In genomic region chr2:64607381-64607780, GRCh38 we compare ENCODE assay signal across 8 cellular contexts. TPM values are rescaled to one million over a fixed set of nuclear protein-coding genes. Genes with fewer than 3 reads are reported as not detected.
A peak's percentile ranks its signal among the peaks of the same experiment; 100 is the strongest.
DNase-seq lines count a peak whose midpoint lies in the region; ATAC-seq, FAIRE-seq and TF ChIP-seq lines count a peak whose summit lies in the region.
"Had no signal": no experiment of that assay in that cellular context is flagged by ENCODE, and none has a peak within 500 bp of the region (broad histone marks: within the 10 kb centered on the region; RNA-seq: fewer than 3 reads in every experiment).

No MANE protein-coding gene starts in this region.

- FAIRE-seq in GM12878 (lab: Jason Lieb, UNC) = no peak

- SMC1A ChIA-PET in GM12878 (lab: Charles Lee; ENCODE audit: uncharacterized antibody, unreplicated experiment) = interaction anchor here (0.7 to 4.9 kb wide), 46 partner anchors 11 to 311 kb away, joined by 3 to 48 read pairs (median 4); partner anchors contain the start of gene AFTPH

- H3K4me3 ChIP-seq in CD4-positive, alpha-beta memory T cell (ENCODE audit: low read length in 2 of 2) = peak overlapping the region in 1 of 2 donors; percentile 67
- H3K4me3 ChIP-seq in GM12878 (peak overlapping the region; percentile 56; the same call in 1 of the 2 replicates), neural progenitor cell (no peak overlapping the region)

- peaks cover 28% of the 10 kb centered on the region for H3F3A ChIP-seq in neural progenitor cell (ENCODE audit: low read depth)

- H3K27me3 Mint-ChIP-seq in CD4-positive, alpha-beta memory T cell = no peaks in the 10 kb centered on the region
- H3K27me3 Mint-ChIP-seq in IgD-negative memory B cell (no peaks in the 10 kb centered on the region), neural progenitor cell (ENCODE audit: insufficient read depth, low read depth) (peaks cover 21% of the 10 kb centered on the region)

- H4K20me1 ChIP-seq in GM12878 (ENCODE audit: control insufficient read depth, insufficient read depth) (no peaks in the 10 kb centered on the region), neural progenitor cell (ENCODE audit: low read depth) (no peaks in the 10 kb centered on the region)

- H3K4me1 ChIP-seq in CD4-positive, alpha-beta memory T cell (ENCODE audit: insufficient read depth, low read length) = peaks cover 38% of the 10 kb centered on the region
- H3K4me1 ChIP-seq in GM12878 (ENCODE audit: control insufficient read depth, insufficient read depth, low read length) (peaks cover 30% of the 10 kb centered on the region), neural progenitor cell (peaks cover 23% of the 10 kb centered on the region)

- peak overlapping the region; percentile 61 to 94 (median 88) for H3K27ac Mint-ChIP-seq in CD4-positive, alpha-beta memory T cell
- H3K27ac Mint-ChIP-seq in IgD-negative memory B cell = peak overlapping the region; percentile 88 to 92 (median 92)
- H3K27ac Mint-ChIP-seq in neural progenitor cell = peak overlapping the region; percentile 21

- POLR2A ChIA-PET in CD4-positive, alpha-beta memory T cell (lab: Charles Lee; ENCODE audit: partially characterized antibody) = interaction anchor here (0.6 to 5.2 kb wide), 14 partner anchors 8 to 523 kb away, joined by 3 to 63 read pairs (median 6); partner anchors contain the start of genes AFTPH, CEP68 and SERTAD2
- POLR2A ChIA-PET in GM12878 (lab: Charles Lee) = interaction anchor here (0.6 to 4.9 kb wide), 27 partner anchors 10 to 405 kb away, joined by 3 to 30 read pairs (median 4); partner anchors contain the start of gene SERTAD2
- POLR2A ChIA-PET in HEK293T (lab: Yijun Ruan, JAX) = interaction anchor here (1.0 to 2.2 kb wide), 5 partner anchors 9 to 252 kb away, joined by 3 to 6 read pairs (median 4); partner anchors contain the start of gene SERTAD2

- CTCF ChIA-PET in CD4-positive, alpha-beta memory T cell (lab: Charles Lee; ENCODE audit: partially characterized antibody) = interaction anchor here (0.6 to 5.7 kb wide), 22 partner anchors 9 to 523 kb away, joined by 3 to 54 read pairs (median 5); partner anchors contain the start of genes AFTPH, RAB1A and SERTAD2
- CTCF ChIA-PET in GM12878 (lab: Yijun Ruan, JAX) = interaction anchor here (0.8 to 5.7 kb wide), 34 partner anchors 9 to 279 kb away, joined by 3 to 37 read pairs (median 6); partner anchors contain the start of genes AFTPH and SERTAD2
- CTCF ChIA-PET in HEK293T (lab: Yijun Ruan, JAX) = interaction anchor here (0.8 kb wide), 1 partner anchor 9 kb away, joined by 3 read pairs; no protein-coding TSS in a partner anchor

- H3K27ac ChIP-seq in CD4-positive, alpha-beta memory T cell (ENCODE audit: low read depth, low read length) = no peak overlapping the region
- peak overlapping the region; percentile 95 for H3K27ac ChIP-seq in GM12878 (ENCODE audit: control insufficient read depth, insufficient read depth)
- H3K27ac ChIP-seq in neural progenitor cell = no peak overlapping the region

- intact Hi-C loops in CD4-positive, alpha-beta memory T cell (cut with micrococcal nuclease) = loop anchor here (1.0 to 10.0 kb wide), 6 partner anchors 37 to 463 kb away; partner anchors contain the start of genes AFTPH, CEP68, PELI1 and SERTAD2
- intact Hi-C loops in GM12878 (cut with micrococcal nuclease; ENCODE audit: unreplicated experiment) (loop anchor here (2.0 to 5.0 kb wide), 3 partner anchors 25 to 255 kb away; no protein-coding TSS in a partner anchor), posterior vena cava (cut with DNase I) (no loop called here)

- in situ Hi-C loops in GM12878 (cut with MboI) = no loop called here
- in situ Hi-C loops in G401 (cut with HindIII; ENCODE audit: low sequenced_read_pairs) = no loop called here

- 36% methylated on average over 7 of the region's 7 CpGs for WGBS in GM12878 (ENCODE audit: insufficient coverage, insufficient replicate concordance, low lambda C conversion rate, missing lambda C conversion rate)

- H3K9me3 Mint-ChIP-seq in CD4-positive, alpha-beta memory T cell = no peaks in the 10 kb centered on the region
- H3K9me3 Mint-ChIP-seq in IgD-negative memory B cell = no peaks in the 10 kb centered on the region
- H3K9me3 Mint-ChIP-seq in neural progenitor cell = peaks cover 10% of the 10 kb centered on the region

- TF ChIP-seq CTCF in GM12878 (IDR thresholded peaks at IDR 0.05 in 2 of 3, conservative IDR thresholded peaks at IDR 0.05 in 1 of 3; ENCODE audit: control insufficient read depth in 2 of 3, extremely low read depth in 1 of 3, insufficient read depth in 1 of 3, low read depth in 3 of 3, low read length in 3 of 3) (no peak), neural progenitor cell (IDR thresholded peaks at IDR 0.05) (no peak)

- RAD21 ChIA-PET in GM12878 (lab: Charles Lee; ENCODE audit: unreplicated experiment) = interaction anchor here (0.6 to 5.3 kb wide), 39 partner anchors 9 to 465 kb away, joined by 3 to 73 read pairs (median 5); partner anchors contain the start of genes AFTPH and SERTAD2

- no peaks in the 10 kb centered on the region for H3K27me3 ChIP-seq in CD4-positive, alpha-beta memory T cell (ENCODE audit: insufficient read depth, low read length)
- H3K27me3 ChIP-seq in GM12878 (replicated peaks in 1 of 2; ENCODE audit: control insufficient read depth in 2 of 2, insufficient read depth in 2 of 2, low read length in 1 of 2) = no peaks in the 10 kb centered on the region
- no peaks in the 10 kb centered on the region for H3K27me3 ChIP-seq in neural progenitor cell

- no peak for DNase-seq in CD4-positive, alpha-beta memory T cell
- DNase-seq in GM12878 (ENCODE audit: low read depth, low spot score) (no peak), neural progenitor cell (ENCODE audit: low spot score) (no peak), G401 (ENCODE audit: low spot score) (no peak), posterior vena cava (ENCODE audit: low spot score) (no peak), HEK293T (ENCODE audit: extremely low spot score) (no peak)
- DNase-seq: HCEC 1CT had no signal

- no peaks in the 10 kb centered on the region for H3K9me3 ChIP-seq in CD4-positive, alpha-beta memory T cell (ENCODE audit: control insufficient read depth in 1 of 2, low read length in 2 of 2)
- H3K9me3 ChIP-seq in GM12878 (replicated peaks; ENCODE audit: control insufficient read depth, insufficient read depth, low read length) (no peaks in the 10 kb centered on the region; the same call in 2 of the 3 replicates), neural progenitor cell (ENCODE audit: low read depth) (no peaks in the 10 kb centered on the region)

- peaks cover 10 to 33% (median 22%) of the 10 kb centered on the region in 4 donors for H3K4me1 Mint-ChIP-seq in CD4-positive, alpha-beta memory T cell
- peaks cover 7 to 17% (median 12%) of the 10 kb centered on the region in 3 donors for H3K4me1 Mint-ChIP-seq in IgD-negative memory B cell
- H3K4me1 Mint-ChIP-seq in neural progenitor cell = peaks cover 11% of the 10 kb centered on the region

- H3K9ac ChIP-seq in GM12878 (ENCODE audit: control insufficient read depth, insufficient read depth, low read length) (peak overlapping the region; percentile 81; the same call in 1 of the 2 replicates), neural progenitor cell (no peak overlapping the region)

- no peak for TF ChIP-seq POLR2A in GM12878 (IDR thresholded peaks at IDR 0.05; ENCODE audit: low read depth, low read length)

- no peak for TF ChIP-seq EP300 in GM12878 (IDR thresholded peaks at IDR 0.05; ENCODE audit: borderline replicate concordance in 1 of 2, control insufficient read depth in 1 of 2, low read depth in 2 of 2, low read length in 2 of 2)

- peak overlapping the region; percentile 77 to 86 (median 84) for H3K4me3 Mint-ChIP-seq in CD4-positive, alpha-beta memory T cell
- H3K4me3 Mint-ChIP-seq in IgD-negative memory B cell (peak overlapping the region; percentile 81 to 95 (median 94)), neural progenitor cell (no peak overlapping the region)

- BruUV-seq in GM12878 (replicated peaks; lab: Mats Ljungman, UMichigan) = no TSS peak

- ATAC-seq in GM12878 = no peak

- no peaks in the 10 kb centered on the region for H3K79me2 ChIP-seq in GM12878 (ENCODE audit: control insufficient read depth, insufficient read depth, low read length)
- H3K79me2 ChIP-seq in neural progenitor cell (ENCODE audit: low read depth) = no peaks in the 10 kb centered on the region

- H3K4me2 ChIP-seq in GM12878 (ENCODE audit: control insufficient read depth, insufficient read depth) (peak overlapping the region; percentile 95), neural progenitor cell (peak overlapping the region; percentile 2)

- TF ChIP-seq RAD21 in GM12878 (IDR thresholded peaks at IDR 0.05; ENCODE audit: insufficient read depth, low read depth, low read length) = no peak

- H2AFZ ChIP-seq in GM12878 (ENCODE audit: control insufficient read depth, low read depth, low read length) = peak overlapping the region; percentile 46; the same call in 1 of the 2 replicates
- no peak overlapping the region for H2AFZ ChIP-seq in neural progenitor cell (replicated peaks)

- H3K36me3 Mint-ChIP-seq in CD4-positive, alpha-beta memory T cell = no peaks in the 10 kb centered on the region
- H3K36me3 Mint-ChIP-seq in IgD-negative memory B cell (no peaks in the 10 kb centered on the region), neural progenitor cell (no peaks in the 10 kb centered on the region)

- no peaks in the 10 kb centered on the region for H3K36me3 ChIP-seq in CD4-positive, alpha-beta memory T cell (ENCODE audit: insufficient read depth, low read length)
- no peaks in the 10 kb centered on the region for H3K36me3 ChIP-seq in GM12878 (ENCODE audit: control insufficient read depth in 2 of 2, insufficient read depth in 2 of 2, low read length in 1 of 2)
- H3K36me3 ChIP-seq in neural progenitor cell = no peaks in the 10 kb centered on the region

RNA-seq across cellular contexts. Expression of gene SERTAD2, which starts 46.3 kb away (rescaled TPM):
- 10 to 100 TPM; 23.5 to 24.6 TPM for total RNA-seq in CD4-positive, alpha-beta memory T cell
- 1 to 10 TPM; 2.6 to 5.5 TPM for polyA plus RNA-seq in CD4-positive, alpha-beta memory T cell
- polyA plus RNA-seq in IgD-negative memory B cell (14.6 TPM), GM12878 (2011; rRNA removed) (22.5 and 23.5 TPM in 2 replicates), GM12878 (2014; fragmentation: Illumina TruSeq; extraction: Trizol) (24.8 and 25.0 TPM in 2 replicates), GM12878 (2014; fragmentation: Nextera tagmentation; extraction: Ambion mirVana) (1 to 10 TPM; 7.9 TPM), GM12878 (2014; rRNA removed) (28.6 and 28.7 TPM in 2 replicates), GM12878 (2016; fragmentation: Nextera tagmentation; extraction: Ambion mirVana) (10 to 100 TPM; 19.4 to 20.8 TPM)
- 31.9 and 37.0 TPM in 2 replicates for total RNA-seq in GM12878 (2013; cell fraction: nucleolus; rRNA removed)
- total RNA-seq in GM12878 (2014; rRNA removed) (11.5 and 14.4 TPM in 2 replicates), GM12878 (2014; rRNA removed; fragmentation: Illumina TruSeq; extraction: Trizol) (12.0 and 12.5 TPM in 2 replicates), GM12878 (2021) (27.8 and 28.5 TPM in 2 replicates), neural progenitor cell (ENCODE audit: low replicate concordance) (12.2 and 19.1 TPM in 2 replicates), posterior vena cava (10 to 100 TPM; 17.3 to 21.8 TPM)
- polyA plus RNA-seq in GM12878 (2011; ENCODE audit: low read depth) = 27.5 TPM
- 27.5 and 27.6 TPM in 2 replicates for polyA plus RNA-seq in GM12878 (2011; cell fraction: cytosol; rRNA removed)
- 30.6 and 44.1 TPM in 2 replicates for polyA plus RNA-seq in GM12878 (2011; cell fraction: nucleus; rRNA removed)
- polyA plus RNA-seq in GM12878 (2012) = 19.6 and 29.4 TPM in 2 replicates
- 30.0 and 30.9 TPM in 2 replicates for polyA minus RNA-seq in GM12878 (2011; rRNA and poly(A)+ RNA removed)
- polyA minus RNA-seq in GM12878 (2011; cell fraction: cytosol; rRNA and poly(A)+ RNA removed) = 20.3 and 32.3 TPM in 2 replicates
- polyA minus RNA-seq in GM12878 (2011; cell fraction: nucleus; rRNA and poly(A)+ RNA removed) = 59.5 and 130 TPM in 2 replicates
- total RNA-seq in G401 (2014; rRNA removed; shearing (Covaris generic)) = 19.3 and 28.9 TPM in 2 replicates

Comparison
In these comparisons a context has a peak if more than half of its experiments do, and no peak if none do; other contexts are left out.
1. H3K27ac Mint-ChIP-seq: peak in every context shown above with its lines; median percentile 92 in IgD-negative memory B cell; 88 in CD4-positive, alpha-beta memory T cell; 21 in neural progenitor cell.
2. intact Hi-C loops: an anchor here in CD4-positive, alpha-beta memory T cell (1.0 to 10.0 kb wide) and GM12878 (2.0 to 5.0 kb wide); none called in posterior vena cava.